ENCODE assay signal across 12 cellular contexts in the genomic region with DNA sequence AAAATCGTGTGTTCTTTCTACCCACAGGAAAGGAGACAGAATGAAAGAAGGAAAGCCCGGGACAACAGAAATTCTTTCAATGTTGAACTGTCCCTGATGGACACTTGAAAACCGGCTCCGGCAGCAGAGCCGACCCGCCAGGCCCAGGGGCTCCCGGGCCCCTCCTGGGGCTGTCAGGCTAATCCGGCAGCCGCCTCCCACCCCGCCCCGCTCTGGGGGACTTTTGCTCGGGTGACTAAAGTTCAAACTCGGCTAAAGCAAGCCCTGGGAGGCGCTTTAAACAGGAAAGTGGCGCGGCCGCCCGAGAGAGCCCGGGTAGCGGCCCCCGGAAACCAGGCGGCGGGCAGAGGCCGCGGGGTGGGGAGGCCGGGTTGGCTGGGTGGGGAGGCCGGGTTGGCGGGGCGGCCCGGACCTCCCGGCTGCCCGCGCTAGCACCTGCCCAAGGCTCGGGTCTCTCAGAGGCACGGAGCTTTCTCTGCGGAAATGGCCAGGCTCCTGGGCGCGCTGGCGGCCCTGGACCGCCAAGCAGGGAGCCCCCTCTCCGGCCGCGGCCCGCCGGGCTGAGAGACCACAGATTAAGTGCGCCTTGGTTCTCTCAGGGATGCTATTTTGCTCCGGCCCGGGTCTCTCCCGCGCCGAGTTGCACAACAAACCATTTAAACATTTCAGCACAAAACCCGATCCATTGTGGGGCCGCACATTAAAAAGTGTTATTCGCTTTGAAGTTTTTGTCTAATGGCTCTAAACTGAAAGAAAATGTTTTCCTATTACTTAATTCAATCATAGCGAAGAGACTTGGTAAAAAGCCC. TPM values are rescaled to one million over a fixed set of nuclear protein-coding genes. Genes with fewer than 3 reads are reported as not detected.
A peak's percentile ranks its signal among the peaks of the same experiment; 100 is the strongest.
DNase-seq lines count a peak whose midpoint lies in the region; ATAC-seq, FAIRE-seq and TF ChIP-seq lines count a peak whose summit lies in the region.
"Had no signal": no experiment of that assay in that cellular context is flagged by ENCODE, and none has a peak within 500 bp of the region (broad histone marks: within the 10 kb centered on the region; RNA-seq: fewer than 3 reads in every experiment).

No MANE protein-coding gene starts in this region.

- H3K9me3 ChIP-seq in Peyer's patch: no peaks in the 10 kb centered on the region

- peak overlapping the region; percentile 4 to 44 (median 39) for H3K4me3 ChIP-seq in Peyer's patch

- H3K9me3 Mint-ChIP-seq in activated CD4-positive, alpha-beta T cell treated with anti-CD3 and anti-CD28 coated beads, Interleukin-2, amount 10 ng/mL, durations not matched to agents 7 days and 5 days: no peaks in the 10 kb centered on the region
- no peaks in the 10 kb centered on the region for H3K9me3 Mint-ChIP-seq in endothelial cell (ENCODE audit: unreplicated experiment)
- peaks cover 4 to 6% of the 10 kb centered on the region in 2 donors for H3K9me3 Mint-ChIP-seq in stimulated activated naive B cell treated with anti-CD40 and anti-IgM and Interleukin-4, amounts not matched to agents 10 μg/mL and 1 μg/mL and 100 μg/mL, for 72 hours

- H3K36me3 Mint-ChIP-seq in activated CD4-positive, alpha-beta T cell treated with anti-CD3 and anti-CD28 coated beads, Interleukin-2, amount 10 ng/mL, durations not matched to agents 7 days and 5 days (ENCODE audit: low read depth): no peaks in the 10 kb centered on the region
- H3K36me3 Mint-ChIP-seq in endothelial cell (ENCODE audit: low read depth, unreplicated experiment): peaks cover 9% of the 10 kb centered on the region
- H3K36me3 Mint-ChIP-seq in stimulated activated naive B cell treated with anti-CD40 and anti-IgM and Interleukin-4, amounts not matched to agents 10 μg/mL and 1 μg/mL and 100 μg/mL, for 72 hours: peaks cover 4% of the 10 kb centered on the region in 2 donors

- no peak for TF ChIP-seq POLR2A in Peyer's patch (IDR thresholded peaks at IDR 0.05)
- no peak for TF ChIP-seq POLR2A in GM12891 (IDR thresholded peaks at IDR 0.05; ENCODE audit: low read depth, low read length)

- H3K4me3 Mint-ChIP-seq in activated CD4-positive, alpha-beta T cell treated with anti-CD3 and anti-CD28 coated beads, Interleukin-2, amount 10 ng/mL, durations not matched to agents 7 days and 5 days: peak overlapping the region; percentile 66
- H3K4me3 Mint-ChIP-seq in endothelial cell (ENCODE audit: unreplicated experiment): peak overlapping the region; percentile 34
- H3K4me3 Mint-ChIP-seq in stimulated activated naive B cell treated with anti-CD40 and anti-IgM and Interleukin-4, amounts not matched to agents 10 μg/mL and 1 μg/mL and 100 μg/mL, for 72 hours: peak overlapping the region; percentile 76 to 80

- H3K27ac Mint-ChIP-seq in activated CD4-positive, alpha-beta T cell treated with anti-CD3 and anti-CD28 coated beads, Interleukin-2, amount 10 ng/mL, durations not matched to agents 7 days and 5 days: peak overlapping the region; percentile 22
- H3K27ac Mint-ChIP-seq in endothelial cell (ENCODE audit: unreplicated experiment): no peak overlapping the region
- H3K27ac Mint-ChIP-seq in stimulated activated naive B cell treated with anti-CD40 and anti-IgM and Interleukin-4, amounts not matched to agents 10 μg/mL and 1 μg/mL and 100 μg/mL, for 72 hours: no peak overlapping the region

- TF ChIP-seq CTCF in Peyer's patch (IDR thresholded peaks at IDR 0.05) (no peak), endothelial cell (IDR thresholded peaks at IDR 0.05; ENCODE audit: unreplicated experiment) (no peak)

- DNase-seq in activated CD4-positive, alpha-beta T cell treated with anti-CD3 and anti-CD28 coated beads, Interleukin-2, amount 10 ng/mL, durations not matched to agents 7 days and 5 days: no peak
- no peak for DNase-seq in activated CD4-positive, alpha-beta T cell treated with anti-CD3 and anti-CD28 coated beads, Interleukin-2, amount 50 U/mL, for 1 hour
- DNase-seq in Peyer's patch: no peak
- DNase-seq in endothelial cell (ENCODE audit: low spot score): no peak
- DNase-seq in stimulated activated naive B cell treated with anti-CD40 and anti-IgM and Interleukin-4, amounts not matched to agents 10 μg/mL and 1 μg/mL and 100 μg/mL, for 72 hours: no peak
- DNase-seq in stimulated activated CD4-positive, alpha-beta T cell treated with anti-CD3 and anti-CD28 coated beads, Interleukin-4, amount 100 ng/mL, for 4 hours: no peak
- DNase-seq in GM12891 (ENCODE audit: insufficient read length, low spot score): no peak
- DNase-seq: NCI-H345 had no signal

- FAIRE-seq in GM12891 (lab: Jason Lieb, UNC): no peak

- H3K27me3 Mint-ChIP-seq in activated CD4-positive, alpha-beta T cell treated with anti-CD3 and anti-CD28 coated beads, Interleukin-2, amount 10 ng/mL, durations not matched to agents 7 days and 5 days: peaks cover 66% of the 10 kb centered on the region
- peaks cover 26% of the 10 kb centered on the region for H3K27me3 Mint-ChIP-seq in endothelial cell (ENCODE audit: unreplicated experiment)
- peaks cover 67 to 77% of the 10 kb centered on the region in 2 donors for H3K27me3 Mint-ChIP-seq in stimulated activated naive B cell treated with anti-CD40 and anti-IgM and Interleukin-4, amounts not matched to agents 10 μg/mL and 1 μg/mL and 100 μg/mL, for 72 hours

- H3K4me1 Mint-ChIP-seq in activated CD4-positive, alpha-beta T cell treated with anti-CD3 and anti-CD28 coated beads, Interleukin-2, amount 10 ng/mL, durations not matched to agents 7 days and 5 days: peaks cover 32% of the 10 kb centered on the region
- peaks cover 28% of the 10 kb centered on the region for H3K4me1 Mint-ChIP-seq in endothelial cell (ENCODE audit: unreplicated experiment)
- peaks cover 42 to 48% of the 10 kb centered on the region in 2 donors for H3K4me1 Mint-ChIP-seq in stimulated activated naive B cell treated with anti-CD40 and anti-IgM and Interleukin-4, amounts not matched to agents 10 μg/mL and 1 μg/mL and 100 μg/mL, for 72 hours

- ATAC-seq in stimulated activated naive B cell treated with anti-CD40 and anti-IgM and Interleukin-4, amounts not matched to agents 10 μg/mL and 1 μg/mL and 100 μg/mL, for 72 hours (replicated peaks): peak; percentile 27 to 34
- ATAC-seq in HG03280 (IDR thresholded peaks at IDR 0.05; ENCODE audit: unreplicated experiment): no peak

- no peaks in the 10 kb centered on the region for H3K36me3 ChIP-seq in Peyer's patch

- POLR2A ChIA-PET in activated CD4-positive, alpha-beta T cell treated with anti-CD3 and anti-CD28 coated beads, Interleukin-2, amount 10 ng/mL, durations not matched to agents 7 days and 5 days (lab: Charles Lee): interaction anchor here (0.6 kb wide), 1 partner anchor 596 kb away, joined by 5 read pairs; no protein-coding TSS in a partner anchor

- CTCF ChIA-PET in activated CD4-positive, alpha-beta T cell treated with anti-CD3 and anti-CD28 coated beads, Interleukin-2, amount 10 ng/mL, durations not matched to agents 7 days and 5 days (lab: Charles Lee): no interaction called here

- H3K27ac ChIP-seq in Peyer's patch: no peak overlapping the region
- H3K27ac ChIP-seq: epithelial cell of prostate, skin epidermis had no signal

- H3K4me1 ChIP-seq in Peyer's patch: peaks cover 0 to 35% (median 20%) of the 10 kb centered on the region in 4 donors

- peaks cover 0 to 52% of the 10 kb centered on the region in 2 donors for H3K27me3 ChIP-seq in Peyer's patch

TF ChIP-seq in GM12891, 5 proteins besides CTCF, POLR2A, EP300 and RAD21:
- TF ChIP-seq POLR2AphosphoS5 (IDR thresholded peaks at IDR 0.05; ENCODE audit: low read depth, low read length) (no peak), POU2F2 (IDR thresholded peaks at IDR 0.05; ENCODE audit: low read depth, low read length) (no peak), PAX5 (IDR thresholded peaks at IDR 0.05; ENCODE audit: insufficient read depth, low read length, severe bottlenecking) (no peak), TAF1 (IDR thresholded peaks at IDR 0.05; ENCODE audit: low read depth, low read length) (no peak), SPI1 (IDR thresholded peaks at IDR 0.05; ENCODE audit: low read depth, low read length) (no peak)

RNA-seq across cellular contexts. Expression of gene GSX1, which starts 2.6 kb away (rescaled TPM):
- not detected for total RNA-seq in activated CD4-positive, alpha-beta T cell treated with anti-CD3 and anti-CD28 coated beads, Interleukin-2, amount 10 ng/mL, durations not matched to agents 7 days and 5 days
- not detected for total RNA-seq in Peyer's patch
- total RNA-seq in endothelial cell (ENCODE audit: unreplicated experiment): not detected
- polyA plus RNA-seq in GM12891 (2012; ENCODE audit: low read depth, missing spikeins): not detected
- total RNA-seq: lower leg skin had no signal
